In the genomic region with DNA sequence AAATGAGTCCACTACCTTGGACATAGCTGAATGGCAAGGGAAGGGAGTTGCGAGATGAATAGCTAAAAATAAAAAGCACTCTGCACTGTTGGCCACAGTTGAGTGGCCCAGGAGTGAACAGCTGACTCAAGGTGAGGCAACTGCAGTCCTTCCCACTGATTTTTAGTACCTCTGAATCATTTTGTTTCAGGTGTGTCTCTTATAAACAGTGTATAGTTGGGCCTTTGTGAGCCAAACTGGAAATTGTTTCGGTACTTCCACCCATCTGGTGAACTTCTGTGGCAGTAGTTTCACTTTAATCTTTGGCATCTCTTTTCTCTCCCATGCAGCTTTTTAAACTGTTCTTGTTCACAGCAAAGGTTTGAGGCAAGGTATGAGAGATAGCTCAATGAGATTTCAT, we compare ENCODE assay signal across 19 cellular contexts.
DNase-seq lines count a peak whose midpoint lies in the region; ATAC-seq, FAIRE-seq and TF ChIP-seq lines count a peak whose summit lies in the region.
"Had no signal": no experiment of that assay in that cellular context is flagged by ENCODE, and none has a peak within 500 bp of the region (broad histone marks: within the 10 kb centered on the region; RNA-seq: fewer than 3 reads in every experiment).

No MANE protein-coding gene starts in this region.

- H3K9me3 Mint-ChIP-seq in activated naive CD4-positive, alpha-beta T cell treated with anti-CD3 and anti-CD28 coated beads, Interleukin-2, amount 50 U/mL, for 24 hours, result no peaks in the 10 kb centered on the region
- H3K9me3 Mint-ChIP-seq in T-cell, result peaks cover 0 to 17% (median 2%) of the 10 kb centered on the region in 3 donors

- CTCF ChIA-PET in T-cell (lab: Charles Lee), result interaction anchor here in 1 of 2 donors (0.8 to 1.2 kb wide), 2 partner anchors 58 to 283 kb away, joined by 4 to 5 read pairs; no protein-coding TSS in a partner anchor

- intact Hi-C loops in thyroid gland (cut with DNase I), result no loop called here

- no peaks in the 10 kb centered on the region for H3K4me1 ChIP-seq in keratinocyte (ENCODE audit: control insufficient read depth, extremely low read depth, insufficient read depth, low read length)
- peaks cover 9 to 14% of the 10 kb centered on the region in 2 donors for H3K4me1 ChIP-seq in thyroid gland
- H3K4me1 ChIP-seq: gastrocnemius medialis had no signal

- POLR2A ChIA-PET in T-cell (lab: Charles Lee), result no interaction called here

- peak overlapping the region; percentile 3 for H3K27ac Mint-ChIP-seq in activated naive CD4-positive, alpha-beta T cell treated with anti-CD3 and anti-CD28 coated beads, Interleukin-2, amount 50 U/mL, for 24 hours
- H3K27ac Mint-ChIP-seq in T-cell, result peak overlapping the region; percentile 23 to 88
- H3K27ac Mint-ChIP-seq: progenitor cell of endocrine pancreas had no signal

- no peaks in the 10 kb centered on the region for H3K9me1 ChIP-seq in keratinocyte (ENCODE audit: control insufficient read depth, extremely low read depth, insufficient read depth, low read length)

- peak overlapping the region; percentile 41 for H3K4me3 Mint-ChIP-seq in activated naive CD4-positive, alpha-beta T cell treated with anti-CD3 and anti-CD28 coated beads, Interleukin-2, amount 50 U/mL, for 24 hours
- H3K4me3 Mint-ChIP-seq in T-cell, result peak overlapping the region in 2 of 3 donors; percentile 14 to 44

- H3K27ac ChIP-seq in keratinocyte (ENCODE audit: control insufficient read depth, insufficient read depth, low read length), result no peak overlapping the region
- H3K27ac ChIP-seq in thyroid gland, result peak overlapping the region; percentile 71 to 75 (median 75)
- H3K27ac ChIP-seq: gastrocnemius medialis, thoracic aorta, VCaP had no signal

- H3K9me3 ChIP-seq in keratinocyte (ENCODE audit: control insufficient read depth, low read depth, low read length), result no peaks in the 10 kb centered on the region
- H3K9me3 ChIP-seq in thyroid gland, result no peaks in the 10 kb centered on the region
- H3K9me3 ChIP-seq: thoracic aorta had no signal

- dilution Hi-C loops in keratinocyte (cut with MboI; ENCODE audit: extremely low pct_ligation_motif_present, low sequenced_read_pairs), result no loop called here

- TF ChIP-seq POLR2A in thyroid gland (IDR thresholded peaks at IDR 0.05), result peak in 1 of 2 donors; percentile 34

- no peak for DNase-seq in activated naive CD4-positive, alpha-beta T cell treated with Interleukin-2 at 50 U/mL for 16 hours
- no peak for DNase-seq in T-cell
- peak; percentile 13 for DNase-seq in keratinocyte (ENCODE audit: low read depth, low spot score)
- DNase-seq in thyroid gland, result peak; percentile 74 to 81
- DNase-seq in islet precursor cell, result no peak
- DNase-seq in NCI-H1417 (lab: John Stamatoyannopoulos, UW), result no peak
- DNase-seq: DMS153; effector CD8-positive, alpha-beta T cell; gastrocnemius medialis; MG63; midbrain; NCI-H2107; NK-92 treated with Interleukin-12 subunit alpha and Interleukin-12 subunit beta, amount 100 ng/mL, for 24 hours had no signal

- no peak for FAIRE-seq in keratinocyte (lab: Jason Lieb, UNC)

- H3K4me3 ChIP-seq in keratinocyte (ENCODE audit: control insufficient read depth in 2 of 3, extremely low read depth in 1 of 3, insufficient read depth in 2 of 3, low read depth in 1 of 3, low read length in 3 of 3) (peak overlapping the region in 1 of 3 experiments; percentile 4), thyroid gland (replicated peaks in 1 of 3) (no peak overlapping the region)
- H3K4me3 ChIP-seq: gastrocnemius medialis, MG63, thoracic aorta had no signal

- WGBS in thyroid gland, 2 donors, result 19 to 22% methylated on average over 2 of the region's 2 CpGs

- H3K36me3 ChIP-seq in keratinocyte (ENCODE audit: control insufficient read depth in 2 of 2, extremely low read depth in 1 of 2, insufficient read depth in 2 of 2, low read length in 2 of 2) (no peaks in the 10 kb centered on the region), thyroid gland (no peaks in the 10 kb centered on the region)
- H3K36me3 ChIP-seq: gastrocnemius medialis, MG63, thoracic aorta had no signal

- no peaks in the 10 kb centered on the region for H3K27me3 ChIP-seq in keratinocyte (ENCODE audit: control insufficient read depth, extremely low read depth, insufficient read depth, low read length)
- H3K27me3 ChIP-seq in thyroid gland, result no peaks in the 10 kb centered on the region
- H3K27me3 ChIP-seq: gastrocnemius medialis had no signal

- no peaks in the 10 kb centered on the region for H3K27me3 Mint-ChIP-seq in activated naive CD4-positive, alpha-beta T cell treated with anti-CD3 and anti-CD28 coated beads, Interleukin-2, amount 50 U/mL, for 24 hours
- no peaks in the 10 kb centered on the region for H3K27me3 Mint-ChIP-seq in T-cell

- H3K4me1 Mint-ChIP-seq in activated naive CD4-positive, alpha-beta T cell treated with anti-CD3 and anti-CD28 coated beads, Interleukin-2, amount 50 U/mL, for 24 hours, result peaks cover 62% of the 10 kb centered on the region
- H3K4me1 Mint-ChIP-seq in T-cell, result peaks cover 55 to 69% (median 61%) of the 10 kb centered on the region in 3 donors

- peak overlapping the region; percentile 4 for H2AFZ ChIP-seq in keratinocyte (ENCODE audit: control insufficient read depth, low read length)

- TF ChIP-seq CTCF in keratinocyte (optimal IDR thresholded peaks at IDR 0.05 in 1 of 3, IDR thresholded peaks at IDR 0.05 in 1 of 3, conservative IDR thresholded peaks at IDR 0.05 in 1 of 3; ENCODE audit: extremely low read depth in 1 of 3, insufficient read depth in 2 of 3, low read length in 3 of 3), result no peak
- TF ChIP-seq CTCF in thyroid gland (IDR thresholded peaks at IDR 0.05), result no peak

- H4K20me1 ChIP-seq in keratinocyte (ENCODE audit: control insufficient read depth, extremely low read depth, insufficient read depth, low read length), result no peaks in the 10 kb centered on the region

- ATAC-seq in T-cell (replicated peaks in 1 of 4) (peak in 1 of 4 experiments; percentile 50), HG02678 (IDR thresholded peaks at IDR 0.05; ENCODE audit: unreplicated experiment) (no peak)
- ATAC-seq: gastrocnemius medialis, SK-N-SH treated with all-trans-retinoic acid at 6 μM for 48 hours had no signal

- H3K9ac ChIP-seq in keratinocyte (ENCODE audit: control insufficient read depth, extremely low read depth, insufficient read depth, low read length), result no peak overlapping the region

- peaks cover 4% of the 10 kb centered on the region for H3K36me3 Mint-ChIP-seq in activated naive CD4-positive, alpha-beta T cell treated with anti-CD3 and anti-CD28 coated beads, Interleukin-2, amount 50 U/mL, for 24 hours
- H3K36me3 Mint-ChIP-seq in T-cell, result peaks cover 15% of the 10 kb centered on the region

- peak overlapping the region; percentile 43 for H3K4me2 ChIP-seq in keratinocyte (ENCODE audit: control insufficient read depth, extremely low read depth, insufficient read depth, low read depth, low read length)

- H3K79me2 ChIP-seq in keratinocyte (ENCODE audit: control insufficient read depth, insufficient read depth, low read length), result no peaks in the 10 kb centered on the region

Comparison
In these comparisons a context has a peak if more than half of its experiments do, and no peak if none do; other contexts are left out.
1. DNase-seq: peak in keratinocyte (single experiment) and thyroid gland (2 of 2); none in activated naive CD4-positive, alpha-beta T cell treated with Interleukin-2 at 50 U/mL for 16 hours (single experiment), T-cell (0 of 34), islet precursor cell (single experiment) and NCI-H1417 (0 of 3).